Comparison of ENCODE assay signal across 8 cellular contexts in genomic region chr17:77542551-77543490, GRCh38.
DNase-seq lines count a peak whose midpoint lies in the region; ATAC-seq and TF ChIP-seq lines count a peak whose summit lies in the region.

No MANE protein-coding gene starts in this region.

- peaks cover 5% of the 10 kb centered on the region for H3K9me3 Mint-ChIP-seq in chondrocyte (ENCODE audit: low read depth)

- peak; percentile 88 for DNase-seq in AG08395 (ENCODE audit: low spot score)
- peak; percentile 19 for DNase-seq in GOT3 (lab: John Stamatoyannopoulos, UW)
- DNase-seq in NCI-H226 = peak; percentile 55
- no peak for DNase-seq in chondrocyte (ENCODE audit: low spot score)
- peak; percentile 76 for DNase-seq in kidney tubule cell (ENCODE audit: low spot score)
- peak; percentile 45 to 57 for DNase-seq in stimulated activated CD4-positive, alpha-beta T cell treated with anti-CD3 and anti-CD28 coated beads, Interleukin-2, amount 100 ng/mL, for 48 hours

- H3K36me3 Mint-ChIP-seq in chondrocyte (ENCODE audit: low read depth) = peaks cover 3% of the 10 kb centered on the region

- H3K27ac Mint-ChIP-seq in chondrocyte (ENCODE audit: unreplicated experiment) = no peak overlapping the region

- peak; percentile 97 for TF ChIP-seq CTCF in chondrocyte (IDR thresholded peaks at IDR 0.05)

- peak; percentile 38 to 71 for ATAC-seq in activated CD4-positive, CD25-positive, alpha-beta regulatory T cell treated with anti-CD3 and anti-CD28 coated beads, Interleukin-2, amount 50 U/mL, for 24 hours
- no peak for ATAC-seq in GM19452 (IDR thresholded peaks at IDR 0.05; ENCODE audit: unreplicated experiment)

- H3K27me3 Mint-ChIP-seq in chondrocyte (ENCODE audit: low read depth) = peaks cover 42% of the 10 kb centered on the region

- H3K4me1 Mint-ChIP-seq in chondrocyte (ENCODE audit: low read depth) = peaks cover 14% of the 10 kb centered on the region

- H3K4me3 Mint-ChIP-seq in chondrocyte (ENCODE audit: unreplicated experiment) = no peak overlapping the region
